ENCODE assay signal across 18 cellular contexts in the genomic region with DNA sequence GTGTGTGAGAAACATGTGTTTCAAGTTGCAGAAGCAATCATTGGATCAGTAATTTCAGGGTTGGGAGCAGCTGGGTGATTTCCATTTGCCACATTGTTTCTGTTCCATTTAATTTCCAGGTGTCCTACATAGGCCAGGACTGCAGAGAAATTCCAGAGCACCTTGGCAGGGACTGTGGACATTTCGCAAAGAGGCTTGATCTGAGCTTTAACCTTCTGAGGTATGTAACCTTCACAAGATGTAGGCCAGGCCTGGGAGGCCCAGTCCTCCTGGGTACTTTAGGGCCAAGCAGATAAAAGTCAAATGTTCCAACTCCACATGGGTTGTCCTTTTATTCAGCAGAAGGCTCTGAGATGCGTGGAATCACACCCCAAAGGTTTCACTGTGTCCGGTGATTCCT. TPM values are rescaled to one million over a fixed set of nuclear protein-coding genes. Genes with fewer than 3 reads are reported as not detected.
DNase-seq lines count a peak whose midpoint lies in the region; ATAC-seq and TF ChIP-seq lines count a peak whose summit lies in the region.
"Had no signal": no experiment of that assay in that cellular context is flagged by ENCODE, and none has a peak within 500 bp of the region (broad histone marks: within the 10 kb centered on the region; RNA-seq: fewer than 3 reads in every experiment).

No MANE protein-coding gene starts in this region.

- H3K27me3 ChIP-seq in Caco-2 (replicated peaks; ENCODE audit: control insufficient read depth, insufficient read depth, low read length) (no peaks in the 10 kb centered on the region), GM23338 (ENCODE audit: insufficient read depth) (peaks cover 67% of the 10 kb centered on the region), stomach (no peaks in the 10 kb centered on the region)
- H3K27me3 ChIP-seq: BE2C had no signal

- WGBS in stomach, 5 donors, result 63 to 78% (median 71%) methylated on average over 3 of the region's 3 CpGs

- H3K36me3 Mint-ChIP-seq in Caco-2 (ENCODE audit: insufficient read depth, unreplicated experiment), result peaks cover 25% of the 10 kb centered on the region
- H3K36me3 Mint-ChIP-seq in GM23338 (ENCODE audit: low read depth), result no peaks in the 10 kb centered on the region; the same call in 2 of the 3 replicates
- peaks cover 17% of the 10 kb centered on the region for H3K36me3 Mint-ChIP-seq in nephron progenitor cell (ENCODE audit: low read depth)
- H3K36me3 Mint-ChIP-seq: CD4-positive, CD25-positive, alpha-beta regulatory T cell; CD8-positive, alpha-beta memory T cell had no signal

- 0 out of 2 replicates have a peak, but pooled peaks cover 6% of the 10 kb centered on the region for H4K20me1 ChIP-seq in GM23338 (replicated peaks; ENCODE audit: insufficient read depth)

- no peaks in the 10 kb centered on the region for H3K9me2 ChIP-seq in GM23338 (ENCODE audit: insufficient read depth)

- no peak overlapping the region for H2AFZ ChIP-seq in GM23338

- H3K27me3 Mint-ChIP-seq in Caco-2 (ENCODE audit: insufficient read depth, unreplicated experiment) (no peaks in the 10 kb centered on the region), GM23338 (ENCODE audit: insufficient read depth, low read depth, poor library complexity) (peaks cover 48% of the 10 kb centered on the region), nephron progenitor cell (ENCODE audit: low read depth, poor library complexity) (peaks cover 26% of the 10 kb centered on the region)

- no peaks in the 10 kb centered on the region for H3K79me2 ChIP-seq in GM23338 (replicated peaks; ENCODE audit: insufficient read depth)

- peak overlapping the region; percentile 57; the same call in 1 of the 2 replicates for H3K4me2 ChIP-seq in GM23338

- DNase-seq in Caco-2, result peak; percentile 31 to 46
- no peak for DNase-seq in GM23338 (ENCODE audit: low spot score)
- peak; percentile 82 for DNase-seq in left lobe of liver (ENCODE audit: low spot score)
- peak; percentile 63 for DNase-seq in stomach
- no peak for DNase-seq in nephron progenitor cell
- no peak for DNase-seq in GM13977 (ENCODE audit: low spot score)
- DNase-seq: ACHN; BE2C; C1 segment of cervical spinal cord; CD4-positive, CD25-positive, alpha-beta regulatory T cell; CD8-positive, alpha-beta memory T cell; COR-L47; IMR-90 had no signal

- BruUV-seq in Caco-2 (replicated peaks; lab: Mats Ljungman, UMichigan), result no TSS peak

- intact Hi-C loops in Caco-2 (cut with micrococcal nuclease; ENCODE audit: unreplicated experiment), result no loop called here
- intact Hi-C loops in stomach (cut with DNase I; ENCODE audit: low total_unique reads), result no loop called here

- ATAC-seq in GM23338, result no peak
- peak; percentile 90 for ATAC-seq in left lobe of liver
- no peak for ATAC-seq in GM21381 (IDR thresholded peaks at IDR 0.05; ENCODE audit: unreplicated experiment)
- ATAC-seq: K562 had no signal

- in situ Hi-C loops in GM13977 (cut with MboI; ENCODE audit: low pct_unique_long_range_greater_than_20kb, low sequenced_read_pairs, unreplicated experiment), result no loop called here

- H3F3A ChIP-seq in GM23338 (replicated peaks; ENCODE audit: low read depth), result no peaks in the 10 kb centered on the region; the same call in 1 of the 2 replicates

- CTCF ChIA-PET in Caco-2 (lab: Charles Lee), result no interaction called here

- no peak for TF ChIP-seq CTCF in Caco-2 (IDR thresholded peaks at IDR 0.05; ENCODE audit: insufficient read depth in 1 of 2, low read depth in 1 of 2, low read length in 1 of 2, severe bottlenecking in 1 of 2, unreplicated experiment in 1 of 2)
- TF ChIP-seq CTCF in GM23338 (conservative IDR thresholded peaks at IDR 0.05; ENCODE audit: low read depth in 2 of 2), result no peak
- no peak for TF ChIP-seq CTCF in stomach (IDR thresholded peaks at IDR 0.05)
- TF ChIP-seq CTCF in nephron progenitor cell (IDR thresholded peaks at IDR 0.05), result no peak
- no peak for TF ChIP-seq CTCF in GM13977 (IDR thresholded peaks at IDR 0.05; ENCODE audit: extremely low read depth, insufficient read depth, missing control alignments)

- no peak for TF ChIP-seq EP300 in stomach (IDR thresholded peaks at IDR 0.05)

- H3K4me3 ChIP-seq in Caco-2 (ENCODE audit: low read depth, low read length) (no peak overlapping the region), GM23338 (no peak overlapping the region), stomach (no peak overlapping the region)
- H3K4me3 ChIP-seq: HAP-1, K562 had no signal

- H3K9me3 ChIP-seq in Caco-2 (peaks cover 9% of the 10 kb centered on the region; the same call in 1 of the 2 replicates), stomach (peaks cover 0 to 5% (median 2%) of the 10 kb centered on the region in 4 donors)
- H3K9me3 ChIP-seq: BE2C had no signal

- H3K36me3 ChIP-seq in Caco-2 (ENCODE audit: control insufficient read depth, insufficient read depth, low read length) (no peaks in the 10 kb centered on the region), GM23338 (ENCODE audit: insufficient read depth) (no peaks in the 10 kb centered on the region), stomach (peaks cover 0 to 6% (median 0%) of the 10 kb centered on the region in 4 donors)
- H3K36me3 ChIP-seq: BE2C, HAP-1 had no signal

- peaks cover 18% of the 10 kb centered on the region for H3K9me3 Mint-ChIP-seq in Caco-2 (ENCODE audit: unreplicated experiment)
- peaks cover 4% of the 10 kb centered on the region; the same call in 2 of the 3 replicates for H3K9me3 Mint-ChIP-seq in GM23338
- H3K9me3 Mint-ChIP-seq in nephron progenitor cell, result peaks cover 23% of the 10 kb centered on the region

- H3K4me3 Mint-ChIP-seq in Caco-2 (ENCODE audit: unreplicated experiment), result no peak overlapping the region
- H3K4me3 Mint-ChIP-seq in GM23338, result no peak overlapping the region
- no peak overlapping the region for H3K4me3 Mint-ChIP-seq in nephron progenitor cell
- H3K4me3 Mint-ChIP-seq: CD4-positive, CD25-positive, alpha-beta regulatory T cell; CD8-positive, alpha-beta memory T cell had no signal

- H3K27ac Mint-ChIP-seq in Caco-2 (ENCODE audit: unreplicated experiment) (no peak overlapping the region), GM23338 (no peak overlapping the region), nephron progenitor cell (no peak overlapping the region)
- H3K27ac Mint-ChIP-seq: CD4-positive, CD25-positive, alpha-beta regulatory T cell; CD8-positive, alpha-beta memory T cell had no signal

- H3K27ac ChIP-seq in GM23338 (ENCODE audit: low read depth), result no peak overlapping the region
- peak overlapping the region in 3 of 5 donors; percentile 28 to 47 (median 29) for H3K27ac ChIP-seq in stomach
- H3K27ac ChIP-seq: HL-60 had no signal

- POLR2A ChIA-PET in Caco-2 (lab: Charles Lee), result no interaction called here

- H3K4me1 ChIP-seq in Caco-2 (peaks cover 11% of the 10 kb centered on the region), GM23338 (ENCODE audit: insufficient read depth) (peaks cover 18% of the 10 kb centered on the region), stomach (peaks cover 0 to 25% (median 11%) of the 10 kb centered on the region in 4 donors)
- H3K4me1 ChIP-seq: BE2C, HAP-1 had no signal

- H3K4me1 Mint-ChIP-seq in Caco-2 (ENCODE audit: low read depth, unreplicated experiment) (peaks cover 20% of the 10 kb centered on the region), GM23338 (peaks cover 15% of the 10 kb centered on the region; the same call in 2 of the 3 replicates), nephron progenitor cell (peaks cover 75% of the 10 kb centered on the region)
- H3K4me1 Mint-ChIP-seq: CD8-positive, alpha-beta memory T cell had no signal

- TF ChIP-seq POLR2A in stomach (IDR thresholded peaks at IDR 0.05), result no peak

TF ChIP-seq in GM23338, 12 proteins besides CTCF, POLR2A, EP300 and RAD21 (continues in another document):
- no peak for TF ChIP-seq ZNF331 (CRISPR knock-in tag; IDR thresholded peaks at IDR 0.05; ENCODE audit: low read depth)
- no peak for TF ChIP-seq STAT1 (IDR thresholded peaks at IDR 0.05; ENCODE audit: unreplicated experiment)
- no peak for TF ChIP-seq POLR2AphosphoS5 (IDR thresholded peaks at IDR 0.05; ENCODE audit: low read depth)
- no peak for TF ChIP-seq EZH2 (IDR thresholded peaks at IDR 0.05; ENCODE audit: low read depth, unreplicated experiment)
- no peak for TF ChIP-seq EZH2phosphoT487 (IDR thresholded peaks at IDR 0.05; ENCODE audit: unreplicated experiment)
- no peak for TF ChIP-seq NANOG (IDR thresholded peaks at IDR 0.05; ENCODE audit: borderline replicate concordance)
- TF ChIP-seq, protein P1, sequence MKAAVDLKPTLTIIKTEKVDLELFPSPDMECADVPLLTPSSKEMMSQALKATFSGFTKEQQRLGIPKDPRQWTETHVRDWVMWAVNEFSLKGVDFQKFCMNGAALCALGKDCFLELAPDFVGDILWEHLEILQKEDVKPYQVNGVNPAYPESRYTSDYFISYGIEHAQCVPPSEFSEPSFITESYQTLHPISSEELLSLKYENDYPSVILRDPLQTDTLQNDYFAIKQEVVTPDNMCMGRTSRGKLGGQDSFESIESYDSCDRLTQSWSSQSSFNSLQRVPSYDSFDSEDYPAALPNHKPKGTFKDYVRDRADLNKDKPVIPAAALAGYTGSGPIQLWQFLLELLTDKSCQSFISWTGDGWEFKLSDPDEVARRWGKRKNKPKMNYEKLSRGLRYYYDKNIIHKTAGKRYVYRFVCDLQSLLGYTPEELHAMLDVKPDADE (IDR thresholded peaks at IDR 0.05), result no peak

RNA-seq across cellular contexts. Expression of a gene that starts 6.9 kb away (rescaled TPM):
- total RNA-seq in Caco-2 (2022), result 18.5 and 21.6 TPM in 2 replicates
- 0.90 TPM in 1 of 2 replicates, not detected in the other for total RNA-seq in GM23338 (2014; rRNA removed; shearing (Covaris generic))
- 1.6 and 1.8 TPM in 2 replicates for polyA plus RNA-seq in GM23338 (2016; fragmentation: Nextera tagmentation; extraction: Ambion mirVana)
- 9.1 TPM for total RNA-seq in left lobe of liver
- total RNA-seq in stomach, result 10 to 100 TPM in 1 of 5 donors, 1 to 10 TPM in 3, not detected in 1; 1.3 to 13.6 (median 6.5) TPM
- 10 to 100 TPM; 16.9 to 30.2 (median 24.7) TPM for polyA plus RNA-seq in stomach
- total RNA-seq: CD8-positive, alpha-beta memory T cell; HT1080; IMR-90 had no signal
- polyA plus RNA-seq: CD4-positive, CD25-positive, alpha-beta regulatory T cell; CD8-positive, alpha-beta memory T cell; K562 had no signal

RNA-seq across cellular contexts. Expression of a gene that starts 36.7 kb away (rescaled TPM):
- total RNA-seq in Caco-2 (2022) (35.5 and 35.7 TPM in 2 replicates), left lobe of liver (7.3 TPM), stomach (10 to 100 TPM in 2 of 5 donors, 1 to 10 TPM in 3; 3.5 to 24.1 (median 8.2) TPM)
- total RNA-seq in GM23338 (2014; rRNA removed; shearing (Covaris generic)), result 0.04 TPM in 1 of 2 replicates, not detected in the other
- polyA plus RNA-seq in GM23338 (2016; fragmentation: Nextera tagmentation; extraction: Ambion mirVana) (0.21 and 0.24 TPM in 2 replicates), stomach (10 to 100 TPM; 10.5 to 16.2 (median 15.1) TPM)
- total RNA-seq: CD4-positive, CD25-positive, alpha-beta regulatory T cell; K562 had no signal
- polyA plus RNA-seq: CD4-positive, CD25-positive, alpha-beta regulatory T cell; CD8-positive, alpha-beta memory T cell; K562 had no signal

Comparison
In these comparisons a context has a peak if more than half of its experiments do, and no peak if none do; other contexts are left out.
1. DNase-seq: peak in Caco-2 (2 of 2), left lobe of liver (single experiment) and stomach (single experiment); none in GM23338 (single experiment), nephron progenitor cell (single experiment) and GM13977 (single experiment).